In genomic region chr15:96352594-96353377, GRCh38 we compare ENCODE assay signal across 11 cellular contexts. TPM values are rescaled to one million over a fixed set of nuclear protein-coding genes. Genes with fewer than 3 reads are reported as not detected.
DNase-seq lines count a peak whose midpoint lies in the region; ATAC-seq and TF ChIP-seq lines count a peak whose summit lies in the region.
"Had no signal": no experiment of that assay in that cellular context is flagged by ENCODE, and none has a peak within 500 bp of the region (broad histone marks: within the 10 kb centered on the region; RNA-seq: fewer than 3 reads in every experiment).

No MANE protein-coding gene starts in this region.

- peaks cover 64% of the 10 kb centered on the region for H3K4me1 Mint-ChIP-seq in nephron

- in situ Hi-C loops in transverse colon (cut with MboI; ENCODE audit: low pct_ligation_motif_present in 1 of 4, low pct_unique_long_range_greater_than_20kb in 1 of 4, low sequenced_read_pairs in 3 of 4) (loop anchor here in 2 of 4 donors (25.0 kb wide), 3 partner anchors 535 to 1410 kb away; no protein-coding TSS in a partner anchor), ACHN (cut with HindIII; ENCODE audit: low pct_ligation_motif_present, low pct_unique_long_range_greater_than_20kb, low sequenced_read_pairs) (no loop called here)

- no peak for DNase-seq in esophagus muscularis mucosa (ENCODE audit: extremely low spot score)
- no peak for DNase-seq in transverse colon
- DNase-seq in ACHN: no peak
- DNase-seq: activated T-cell treated with anti-CD3 and anti-CD28 coated beads, Interleukin-2, amount 50 U/mL, for 24 hours; NCI-H2171; PC-9 had no signal

- H3K27ac ChIP-seq in adipose tissue (ENCODE audit: low read depth, low read length): peak overlapping the region; percentile 77
- H3K27ac ChIP-seq in esophagus muscularis mucosa (replicated peaks in 1 of 4): peak overlapping the region; percentile 94 to 97 (median 94)
- peak overlapping the region; percentile 77 to 97 (median 90) for H3K27ac ChIP-seq in transverse colon
- H3K27ac ChIP-seq: PC-9 had no signal

- peak overlapping the region; percentile 80 to 88 (median 85) for H3K4me3 Mint-ChIP-seq in nephron
- H3K4me3 Mint-ChIP-seq: activated T-cell treated with anti-CD3 and anti-CD28 coated beads, Interleukin-2, amount 50 U/mL, for 24 hours had no signal

- H3K9me3 Mint-ChIP-seq in nephron: no peaks in the 10 kb centered on the region
- H3K9me3 Mint-ChIP-seq: activated T-cell treated with anti-CD3 and anti-CD28 coated beads, Interleukin-2, amount 50 U/mL, for 24 hours; mesothelial cell of epicardium had no signal

- ATAC-seq in GM18868 (IDR thresholded peaks at IDR 0.05; ENCODE audit: unreplicated experiment) (no peak), HG03520 (IDR thresholded peaks at IDR 0.05; ENCODE audit: unreplicated experiment) (no peak)

- TF ChIP-seq EP300 in esophagus muscularis mucosa (IDR thresholded peaks at IDR 0.05): no peak
- TF ChIP-seq EP300 in transverse colon (IDR thresholded peaks at IDR 0.05; ENCODE audit: low read depth): no peak

- TF ChIP-seq POLR2A in esophagus muscularis mucosa (IDR thresholded peaks at IDR 0.05; ENCODE audit: low read depth) (no peak), transverse colon (IDR thresholded peaks at IDR 0.05) (no peak)

- no peak for TF ChIP-seq CTCF in esophagus muscularis mucosa (IDR thresholded peaks at IDR 0.05)
- no peak for TF ChIP-seq CTCF in nephron (IDR thresholded peaks at IDR 0.05; ENCODE audit: unreplicated experiment in 3 of 3)
- TF ChIP-seq CTCF in transverse colon (IDR thresholded peaks at IDR 0.05): no peak

- peaks cover 52% of the 10 kb centered on the region for H3K27me3 Mint-ChIP-seq in nephron (ENCODE audit: low read depth)

- H3K9me3 ChIP-seq in esophagus muscularis mucosa (no peaks in the 10 kb centered on the region), transverse colon (no peaks in the 10 kb centered on the region)

- H3K4me3 ChIP-seq in esophagus muscularis mucosa: peak overlapping the region in 3 of 4 donors; percentile 29 to 82 (median 40)
- H3K4me3 ChIP-seq in transverse colon: no peak overlapping the region
- H3K4me3 ChIP-seq: PC-9 had no signal

- H3K27ac Mint-ChIP-seq in nephron: peak overlapping the region; percentile 84 to 95 (median 88)
- H3K27ac Mint-ChIP-seq: activated T-cell treated with anti-CD3 and anti-CD28 coated beads, Interleukin-2, amount 50 U/mL, for 24 hours; mesothelial cell of epicardium had no signal

- 38 to 78% (median 44%) methylated on average over 12 of the region's 12 CpGs for WGBS in adipose tissue, 3 donors
- whole genome bisulfite sequencing in esophagus muscularis mucosa: 58% methylated on average over 10 of the region's 12 CpGs
- 76 to 89% methylated on average over 3 to 12 of the region's 12 CpGs for WGBS in transverse colon (ENCODE audit: low coverage in 1 of 2), 2 donors

- H3K36me3 Mint-ChIP-seq in nephron (ENCODE audit: low read depth): peaks cover 20% of the 10 kb centered on the region

- H3K4me1 ChIP-seq in esophagus muscularis mucosa: peaks cover 31 to 92% (median 86%) of the 10 kb centered on the region in 4 donors
- H3K4me1 ChIP-seq in transverse colon: peaks cover 0 to 37% (median 16%) of the 10 kb centered on the region in 4 donors

- H3K27me3 ChIP-seq in esophagus muscularis mucosa (peaks cover 0 to 17% (median 0%) of the 10 kb centered on the region in 4 donors), transverse colon (peaks cover 57% of the 10 kb centered on the region)

- intact Hi-C loops in esophagus muscularis mucosa (cut with DNase I): loop anchor here (5.0 to 10.0 kb wide), 3 partner anchors 75 to 1088 kb away; no protein-coding TSS in a partner anchor
- intact Hi-C loops in transverse colon (cut with DNase I; ENCODE audit: low total_unique reads): no loop called here

- H3K36me3 ChIP-seq in esophagus muscularis mucosa (no peaks in the 10 kb centered on the region), transverse colon (no peaks in the 10 kb centered on the region)

RNA-seq across cellular contexts. Expression of gene NR2F2, which starts 22.3 kb away (rescaled TPM):
- polyA plus RNA-seq in adipose tissue: 10 to 100 TPM in 2 of 3 donors, 1 to 10 TPM in 1; 9.7 to 33.5 (median 31.4) TPM
- total RNA-seq in esophagus muscularis mucosa (100 to 1,000 TPM in 2 of 4 donors, 10 to 100 TPM in 2; 42.7 to 131 (median 83.6) TPM), transverse colon (10 to 100 TPM; 11.3 to 29.5 (median 18.4) TPM)

Comparison
In these comparisons a context has a peak if more than half of its experiments do, and no peak if none do; other contexts are left out.
1. H3K4me3 ChIP-seq: peak in esophagus muscularis mucosa (3 of 4); none in transverse colon (0 of 4).
2. Peak in every context shown above with its lines, with median percentiles within 50 percentile points of each other: H3K27ac ChIP-seq.